ENCODE assay signal across 12 cellular contexts in genomic region chr2:230908094-230908594, GRCh38. TPM values are rescaled to one million over a fixed set of nuclear protein-coding genes. Genes with fewer than 3 reads are reported as not detected.
DNase-seq lines count a peak whose midpoint lies in the region; ATAC-seq and TF ChIP-seq lines count a peak whose summit lies in the region.
"Had no signal": no experiment of that assay in that cellular context is flagged by ENCODE, and none has a peak within 500 bp of the region (broad histone marks: within the 10 kb centered on the region; RNA-seq: fewer than 3 reads in every experiment).

No MANE protein-coding gene starts in this region.

- POLR2A ChIA-PET in AG04450 (lab: Yijun Ruan, JAX): no interaction called here

- H3K36me3 Mint-ChIP-seq in activated naive CD8-positive, alpha-beta T cell treated with anti-CD3 and anti-CD28 coated beads for 36 hours: peaks cover 44% of the 10 kb centered on the region

- peaks cover 78% of the 10 kb centered on the region for H3K4me1 Mint-ChIP-seq in activated naive CD8-positive, alpha-beta T cell treated with anti-CD3 and anti-CD28 coated beads for 36 hours

- H3K27ac ChIP-seq in AG04450 (ENCODE audit: low read depth, low read length) (peak overlapping the region; percentile 31), GM23248 (no peak overlapping the region), mesodermal cell (ENCODE audit: low read depth, low read length, severe bottlenecking) (peak overlapping the region; percentile 43)
- H3K27ac ChIP-seq: coronary artery had no signal

- ATAC-seq in HG03378 (IDR thresholded peaks at IDR 0.05; ENCODE audit: unreplicated experiment): no peak
- no peak for ATAC-seq in HG03196 (IDR thresholded peaks at IDR 0.05; ENCODE audit: unreplicated experiment)

- in situ Hi-C loops in GM23248 (cut with MboI): no loop called here

- H3K9me2 ChIP-seq in GM23248 (ENCODE audit: insufficient read depth): no peaks in the 10 kb centered on the region

- H3K79me2 ChIP-seq in GM23248 (ENCODE audit: insufficient read depth): no peaks in the 10 kb centered on the region

- H4K20me1 ChIP-seq in GM23248 (ENCODE audit: insufficient read depth): no peaks in the 10 kb centered on the region

- H3K9ac ChIP-seq in GM23248: no peak overlapping the region

- H3K36me3 ChIP-seq in GM23248 (ENCODE audit: low read depth) (no peaks in the 10 kb centered on the region), mesodermal cell (ENCODE audit: control insufficient read depth, insufficient read depth, low read length) (no peaks in the 10 kb centered on the region)

- peak overlapping the region; percentile 79 for H3K4me3 Mint-ChIP-seq in activated naive CD8-positive, alpha-beta T cell treated with anti-CD3 and anti-CD28 coated beads for 36 hours

- H3K4me2 ChIP-seq in GM23248 (ENCODE audit: unreplicated experiment): peak overlapping the region; percentile 46

- H3K9me3 Mint-ChIP-seq in activated naive CD8-positive, alpha-beta T cell treated with anti-CD3 and anti-CD28 coated beads for 36 hours: no peaks in the 10 kb centered on the region

- TF ChIP-seq CTCF in AG04450 (IDR thresholded peaks at IDR 0.05; ENCODE audit: low read depth, low read length): no peak

- no peak for DNase-seq in AG04450 (ENCODE audit: low read depth, low spot score)
- no peak for DNase-seq in GM23248
- DNase-seq in activated naive CD8-positive, alpha-beta T cell treated with anti-CD3 and anti-CD28 coated beads for 36 hours: no peak
- DNase-seq in DMS 273 treated with DMSO at 0.1 percent for 48 hours (lab: John Stamatoyannopoulos, UW): no peak
- no peak for DNase-seq in NCI-H345 treated with DMSO at 0.1 percent for 48 hours (lab: John Stamatoyannopoulos, UW; ENCODE audit: unreplicated experiment)
- DNase-seq: KG1, NCI-H446 treated with DMSO at 0.1 percent for 48 hours had no signal

- H3K27me3 Mint-ChIP-seq in activated naive CD8-positive, alpha-beta T cell treated with anti-CD3 and anti-CD28 coated beads for 36 hours: no peaks in the 10 kb centered on the region

- CTCF ChIA-PET in AG04450 (lab: Charles Lee): interaction anchor here (1.4 kb wide), 1 partner anchor 144 kb away, joined by 3 read pairs; no protein-coding TSS in a partner anchor

- H3K27ac Mint-ChIP-seq in activated naive CD8-positive, alpha-beta T cell treated with anti-CD3 and anti-CD28 coated beads for 36 hours: peak overlapping the region; percentile 85

- peak overlapping the region; percentile 69 for H2AFZ ChIP-seq in GM23248

- H3K4me3 ChIP-seq in AG04450 (ENCODE audit: low read depth, low read length) (no peak overlapping the region), GM23248 (no peak overlapping the region), mesodermal cell (ENCODE audit: extremely low read depth, insufficient read depth, low read length, poor library complexity, severe bottlenecking) (no peak overlapping the region)
- H3K4me3 ChIP-seq: coronary artery had no signal

- H3F3A ChIP-seq in GM23248 (ENCODE audit: insufficient read depth): no peaks in the 10 kb centered on the region

- no peaks in the 10 kb centered on the region for H3K27me3 ChIP-seq in AG04450 (ENCODE audit: control insufficient read depth, insufficient read depth, low read length)
- H3K27me3 ChIP-seq in GM23248 (replicated peaks; ENCODE audit: insufficient read depth): no peaks in the 10 kb centered on the region

- 90 to 100% methylated on average over 3 to 6 of the region's 6 CpGs for WGBS in GM23248 (ENCODE audit: low coverage in 1 of 2, low lambda C conversion rate in 2 of 2, missing lambda C conversion rate in 2 of 2), 2 experiments
- whole genome bisulfite sequencing in mesodermal cell (ENCODE audit: insufficient coverage in 2 of 2), 2 experiments: 87 to 91% methylated on average over 3 to 6 of the region's 6 CpGs

- no peaks in the 10 kb centered on the region; the same call in 1 of the 2 replicates for H3K9me3 ChIP-seq in AG04450 (ENCODE audit: control insufficient read depth, insufficient read depth, low read length)
- H3K9me3 ChIP-seq in GM23248 (ENCODE audit: low read depth): no peaks in the 10 kb centered on the region
- H3K9me3 ChIP-seq in mesodermal cell (ENCODE audit: control insufficient read depth, low read length): no peaks in the 10 kb centered on the region

- H3K4me1 ChIP-seq in GM23248 (ENCODE audit: insufficient read depth) (peaks cover 9% of the 10 kb centered on the region; the same call in 1 of the 2 replicates), mesodermal cell (ENCODE audit: control insufficient read depth, insufficient read depth, low read length, poor library complexity, severe bottlenecking) (peaks cover 25% of the 10 kb centered on the region)

RNA-seq across cellular contexts. Expression of gene GPR55, which starts 16.9 kb away (rescaled TPM):
- polyA plus RNA-seq in AG04450 (2011; rRNA removed) (not detected in 2 replicates), GM23248 (2016; fragmentation: Nextera tagmentation; extraction: Ambion mirVana) (0.20 TPM in 1 of 2 replicates, not detected in the other)
- not detected in 2 replicates for polyA minus RNA-seq in AG04450 (2011; rRNA and poly(A)+ RNA removed)
- not detected in 2 replicates for total RNA-seq in GM23248 (2014; rRNA removed; shearing (Covaris generic))
- total RNA-seq in activated naive CD8-positive, alpha-beta T cell treated with anti-CD3 and anti-CD28 coated beads for 36 hours: 10 to 100 TPM; 18.8 to 20.4 TPM
- 0.18 TPM for polyA plus RNA-seq in mesodermal cell (2013, experiment 1 of 2)
- polyA plus RNA-seq in mesodermal cell (2013, experiment 2 of 2): not detected
- total RNA-seq: lung microvascular endothelial cell had no signal

RNA-seq across cellular contexts. Expression of gene ITM2C, which starts 43.4 kb away (rescaled TPM):
- polyA plus RNA-seq in AG04450 (2011; rRNA removed) (371 and 551 TPM in 2 replicates), GM23248 (2016; fragmentation: Nextera tagmentation; extraction: Ambion mirVana) (47.3 and 51.2 TPM in 2 replicates)
- 169 and 246 TPM in 2 replicates for polyA minus RNA-seq in AG04450 (2011; rRNA and poly(A)+ RNA removed)
- total RNA-seq in GM23248 (2014; rRNA removed; shearing (Covaris generic)): 35.0 and 38.9 TPM in 2 replicates
- 10 to 100 TPM; 69.9 to 73.6 TPM for total RNA-seq in activated naive CD8-positive, alpha-beta T cell treated with anti-CD3 and anti-CD28 coated beads for 36 hours
- polyA plus RNA-seq in mesodermal cell (2013, experiment 1 of 2): 414 TPM
- 346 TPM for polyA plus RNA-seq in mesodermal cell (2013, experiment 2 of 2)

Comparison
In these comparisons a context has a peak if more than half of its experiments do, and no peak if none do; other contexts are left out.
1. RNA of gene GPR55, which starts 16.9 kb away (total RNA-seq): 18.8 to 20.4 TPM in activated naive CD8-positive, alpha-beta T cell treated with anti-CD3 and anti-CD28 coated beads for 36 hours; not detected in GM23248; every median in the first group is over 10 times any median in the second.